Comparison of ENCODE assay signal across 22 cellular contexts in genomic region chr9:14899815-14900193, GRCh38. TPM values are rescaled to one million over a fixed set of nuclear protein-coding genes. Genes with fewer than 3 reads are reported as not detected.
"Had no signal": no experiment of that assay in that cellular context is flagged by ENCODE, and none has a peak within 500 bp of the region (broad histone marks: within the 10 kb centered on the region; RNA-seq: fewer than 3 reads in every experiment).

No MANE protein-coding gene starts in this region.

- FAIRE-seq: colon, islet of Langerhans had no signal

- H3K4me3 ChIP-seq: neural progenitor cell had no signal

- H3K4me1 ChIP-seq: neural progenitor cell had no signal

- H3K27ac ChIP-seq: epithelial cell of prostate, foreskin keratinocyte, neural progenitor cell had no signal

- ATAC-seq: activated CD8-positive, alpha-beta T cell treated with anti-CD3 and anti-CD28 coated beads for 36 hours; activated T-helper 17 cell treated with anti-CD3 and anti-CD28 coated beads, Interleukin-2, amount 50 U/mL, for 72 hours; foreskin keratinocyte; left colon; stimulated activated naive CD8-positive, alpha-beta T cell treated with anti-CD3 and anti-CD28 coated beads, Interleukin-15, Interleukin-2, amounts not matched to agents 100 U/mL and 50 U/mL, for 24 hours had no signal

- DNase-seq: activated CD4-positive, alpha-beta T cell treated with anti-CD3 and anti-CD28 coated beads for 48 hours; activated CD4-positive, CD25-positive, alpha-beta regulatory T cell; activated CD8-positive, alpha-beta T cell treated with anti-CD3 and anti-CD28 coated beads for 36 hours; activated naive CD4-positive, alpha-beta T cell; activated naive CD8-positive, alpha-beta T cell treated with anti-CD3 and anti-CD28 coated beads for 36 hours; activated T-cell treated with anti-CD3 and anti-CD28 coated beads, Interleukin-2, amount 50 U/mL, for 1 hour; amygdala; central memory CD4-positive, alpha-beta T cell; endodermal cell; foreskin keratinocyte; hippocampal formation; left colon; stimulated activated CD4-positive, alpha-beta T cell treated with anti-CD3 and anti-CD28 coated beads, Interleukin-2, amount 100 ng/mL, for 24 hours; stimulated activated naive CD8-positive, alpha-beta T cell treated with anti-CD3 and anti-CD28 coated beads, Interleukin-15, Interleukin-2, amounts not matched to agents 100 U/mL and 50 U/mL, for 24 hours; substantia nigra; T1000 had no signal

- H3K36me3 ChIP-seq: neural progenitor cell had no signal

- H3K27me3 ChIP-seq: foreskin keratinocyte, neural progenitor cell had no signal

RNA-seq across cellular contexts. Expression of gene FREM1, which starts 10.4 kb away (rescaled TPM):
- total RNA-seq: activated CD8-positive, alpha-beta T cell treated with anti-CD3 and anti-CD28 coated beads for 36 hours; activated naive CD8-positive, alpha-beta T cell treated with anti-CD3 and anti-CD28 coated beads for 36 hours; foreskin keratinocyte; lung microvascular endothelial cell had no signal
